13 cellular contexts compared by ENCODE assay signal in genomic region chr13:98349731-98350305, GRCh38.
DNase-seq lines count a peak whose midpoint lies in the region; ATAC-seq, FAIRE-seq and TF ChIP-seq lines count a peak whose summit lies in the region.
"Had no signal": no experiment of that assay in that cellular context is flagged by ENCODE, and none has a peak within 500 bp of the region (broad histone marks: within the 10 kb centered on the region; RNA-seq: fewer than 3 reads in every experiment).

No MANE protein-coding gene starts in this region.

- H3K79me2 ChIP-seq in GM23338 (replicated peaks; ENCODE audit: insufficient read depth), result peaks cover 26% of the 10 kb centered on the region

- TF ChIP-seq POLR2A in A549 (IDR thresholded peaks at IDR 0.05; ENCODE audit: low read length) (no peak), adrenal gland (IDR thresholded peaks at IDR 0.05) (no peak), suprapubic skin (IDR thresholded peaks at IDR 0.05) (no peak)

- TF ChIP-seq EP300 in A549 (IDR thresholded peaks at IDR 0.05), result no peak
- no peak for TF ChIP-seq EP300 in suprapubic skin (IDR thresholded peaks at IDR 0.05)

- H3K27ac Mint-ChIP-seq in GM23338, result no peak overlapping the region; the same call in 1 of the 2 replicates
- H3K27ac Mint-ChIP-seq in activated T-cell treated with anti-CD3 and anti-CD28 coated beads, Interleukin-2, amount 50 U/mL, for 24 hours, result no peak overlapping the region
- H3K27ac Mint-ChIP-seq: naive B cell had no signal

- peaks cover 4% of the 10 kb centered on the region; the same call in 1 of the 2 replicates for H4K20me1 ChIP-seq in GM23338 (replicated peaks; ENCODE audit: insufficient read depth)

- intact Hi-C loops in adrenal gland (cut with DNase I), result no loop called here

- H3F3A ChIP-seq in GM23338 (replicated peaks; ENCODE audit: low read depth), result no peaks in the 10 kb centered on the region

- no peak for FAIRE-seq in A549 (lab: Jason Lieb, UNC)
- FAIRE-seq: GM18507 had no signal

- DNase-seq in A549 (ENCODE audit: low read depth in 1 of 2, low spot score in 1 of 2), result peak in 1 of 2 experiments; percentile 7
- peak; percentile 71 for DNase-seq in GM23338 (ENCODE audit: low spot score)
- peak in 6 of 7 donors; percentile 24 to 62 (median 28) for DNase-seq in adrenal gland
- peak; percentile 51 for DNase-seq in left lobe of liver (ENCODE audit: low spot score)
- DNase-seq in cerebellar nuclear complex (lab: John Stamatoyannopoulos, UW), result no peak
- DNase-seq in suprapubic skin (ENCODE audit: low spot score in 2 of 2), result no peak
- DNase-seq in DMS79 (lab: John Stamatoyannopoulos, UW), result no peak
- DNase-seq in activated T-cell treated with anti-CD3 and anti-CD28 coated beads, Interleukin-2, amount 50 U/mL, for 24 hours, result no peak
- DNase-seq: naive B cell, NCI-H2107 had no signal

- no peak overlapping the region for H2AFZ ChIP-seq in GM23338

- WGBS in A549 (ENCODE audit: missing lambda C conversion rate), result 84% methylated on average over 11 of the region's 11 CpGs
- 79 to 91% (median 85%) methylated on average over 9 to 11 of the region's 11 CpGs for WGBS in adrenal gland, 4 donors
- WGBS in suprapubic skin, result 92% methylated on average over 11 of the region's 11 CpGs

- H3K27ac ChIP-seq in A549 (no peak overlapping the region), GM23338 (ENCODE audit: low read depth) (0 out of 2 replicates have a peak overlapping the region, but pooled peaks have one; percentile 55), adrenal gland (no peak overlapping the region), suprapubic skin (no peak overlapping the region)
- H3K27ac ChIP-seq: BLaER1 treated with 17β-estradiol and CSF1 and Interleukin-3, amounts not matched to agents 10 nM and 100 nM; HL-60 had no signal

- H3K4me2 ChIP-seq in A549, result no peak overlapping the region
- no peak overlapping the region for H3K4me2 ChIP-seq in GM23338
- H3K4me2 ChIP-seq: BLaER1 treated with 17β-estradiol and CSF1 and Interleukin-3, amounts not matched to agents 10 nM and 100 nM had no signal

- H3K9me2 ChIP-seq in GM23338 (ENCODE audit: insufficient read depth), result no peaks in the 10 kb centered on the region

- no peaks in the 10 kb centered on the region; the same call in 2 of the 3 replicates for H3K36me3 Mint-ChIP-seq in GM23338 (ENCODE audit: low read depth)
- H3K36me3 Mint-ChIP-seq in activated T-cell treated with anti-CD3 and anti-CD28 coated beads, Interleukin-2, amount 50 U/mL, for 24 hours (ENCODE audit: low read depth), result no peaks in the 10 kb centered on the region
- H3K36me3 Mint-ChIP-seq: naive B cell had no signal

- H3K9me3 Mint-ChIP-seq in GM23338, result no peaks in the 10 kb centered on the region
- H3K9me3 Mint-ChIP-seq in activated T-cell treated with anti-CD3 and anti-CD28 coated beads, Interleukin-2, amount 50 U/mL, for 24 hours, result no peaks in the 10 kb centered on the region
- H3K9me3 Mint-ChIP-seq: naive B cell had no signal

- TF ChIP-seq CTCF in A549 (IDR thresholded peaks at IDR 0.05) (no peak), GM23338 (conservative IDR thresholded peaks at IDR 0.05; ENCODE audit: low read depth in 2 of 2) (peak; percentile 46 to 84), adrenal gland (IDR thresholded peaks at IDR 0.05) (peak in 2 of 6 experiments; percentile 4 to 15), suprapubic skin (IDR thresholded peaks at IDR 0.05) (no peak)

- no peak overlapping the region for H3K4me3 Mint-ChIP-seq in GM23338
- no peak overlapping the region for H3K4me3 Mint-ChIP-seq in activated T-cell treated with anti-CD3 and anti-CD28 coated beads, Interleukin-2, amount 50 U/mL, for 24 hours
- H3K4me3 Mint-ChIP-seq: naive B cell had no signal

- ATAC-seq in A549 (peak; percentile 74 to 80; a peak in 5 of 6 replicates), GM23338 (peak; percentile 94), left lobe of liver (peak; percentile 92)

- peak in 1 of 2 experiments; percentile 28; a peak in 1 of 5 replicates for TF ChIP-seq RAD21 in A549 (conservative IDR thresholded peaks at IDR 0.05 in 1 of 2, IDR thresholded peaks at IDR 0.05 in 1 of 2)

- H3K36me3 ChIP-seq in GM23338 (ENCODE audit: insufficient read depth), result no peaks in the 10 kb centered on the region
- H3K36me3 ChIP-seq in adrenal gland (replicated peaks in 1 of 2), result no peaks in the 10 kb centered on the region
- no peaks in the 10 kb centered on the region for H3K36me3 ChIP-seq in suprapubic skin

- CTCF ChIA-PET in A549 (lab: Yijun Ruan, JAX), result interaction anchor here (1.4 to 2.1 kb wide), 3 partner anchors 10 to 16 kb away, joined by 3 to 7 read pairs (median 5); no protein-coding TSS in a partner anchor

- POLR2A ChIA-PET in A549 (lab: Yijun Ruan, JAX), result no interaction called here

- no peaks in the 10 kb centered on the region for H3K9me3 ChIP-seq in A549
- H3K9me3 ChIP-seq in adrenal gland (replicated peaks in 1 of 3), result no peaks in the 10 kb centered on the region
- H3K9me3 ChIP-seq in suprapubic skin, result no peaks in the 10 kb centered on the region

- H3K4me3 ChIP-seq in A549 (no peak overlapping the region), GM23338 (no peak overlapping the region), adrenal gland (no peak overlapping the region), suprapubic skin (no peak overlapping the region)
- H3K4me3 ChIP-seq: BLaER1 treated with 17β-estradiol and CSF1 and Interleukin-3, amounts not matched to agents 10 nM and 100 nM had no signal

- peaks cover 2% of the 10 kb centered on the region for H3K27me3 Mint-ChIP-seq in GM23338 (ENCODE audit: insufficient read depth, low read depth, poor library complexity)
- peaks cover 6% of the 10 kb centered on the region for H3K27me3 Mint-ChIP-seq in activated T-cell treated with anti-CD3 and anti-CD28 coated beads, Interleukin-2, amount 50 U/mL, for 24 hours

- no peaks in the 10 kb centered on the region for H3K27me3 ChIP-seq in GM23338 (ENCODE audit: insufficient read depth)
- H3K27me3 ChIP-seq in adrenal gland, result no peaks in the 10 kb centered on the region
- no peaks in the 10 kb centered on the region for H3K27me3 ChIP-seq in suprapubic skin
- H3K27me3 ChIP-seq: BLaER1 treated with 17β-estradiol and CSF1 and Interleukin-3, amounts not matched to agents 10 nM and 100 nM had no signal

- no peaks in the 10 kb centered on the region for H3K4me1 ChIP-seq in A549
- no peaks in the 10 kb centered on the region for H3K4me1 ChIP-seq in GM23338 (ENCODE audit: insufficient read depth)
- H3K4me1 ChIP-seq in adrenal gland (replicated peaks in 1 of 2), result peaks cover 0 to 11% of the 10 kb centered on the region in 2 donors
- H3K4me1 ChIP-seq in suprapubic skin, result no peaks in the 10 kb centered on the region

- H3K4me1 Mint-ChIP-seq in GM23338, result peaks cover 10% of the 10 kb centered on the region
- no peaks in the 10 kb centered on the region for H3K4me1 Mint-ChIP-seq in activated T-cell treated with anti-CD3 and anti-CD28 coated beads, Interleukin-2, amount 50 U/mL, for 24 hours (ENCODE audit: low read depth)
- H3K4me1 Mint-ChIP-seq: naive B cell had no signal

TF ChIP-seq in A549, 52 proteins besides CTCF, POLR2A, EP300 and RAD21 (continues in another document):
- TF ChIP-seq KDM1A (IDR thresholded peaks at IDR 0.05; ENCODE audit: low read depth) (no peak), JUN (IDR thresholded peaks at IDR 0.05) (no peak)

TF ChIP-seq in GM23338, 12 proteins besides CTCF, POLR2A, EP300 and RAD21 (continues in another document):
- TF ChIP-seq ZNF331 (CRISPR knock-in tag; IDR thresholded peaks at IDR 0.05; ENCODE audit: low read depth), result no peak

Comparison
In these comparisons a context has a peak if more than half of its experiments do, and no peak if none do; other contexts are left out.
1. DNase-seq: peak in GM23338 (single experiment), adrenal gland (6 of 7) and left lobe of liver (single experiment); none in cerebellar nuclear complex (0 of 2), suprapubic skin (0 of 2), DMS79 (single experiment) and activated T-cell treated with anti-CD3 and anti-CD28 coated beads, Interleukin-2, amount 50 U/mL, for 24 hours (single experiment).
2. CTCF ChIP-seq: peak in GM23338 (2 of 2); none in A549 (single experiment) and suprapubic skin (0 of 2).
3. Peak in every context shown above with its lines, with median percentiles within 50 percentile points of each other: ATAC-seq.